Comparison of ENCODE assay signal across 8 cellular contexts in genomic region chr15:45179221-45179985, GRCh38. TPM values are rescaled to one million over a fixed set of nuclear protein-coding genes. Genes with fewer than 3 reads are reported as not detected.
DNase-seq lines count a peak whose midpoint lies in the region; ATAC-seq and TF ChIP-seq lines count a peak whose summit lies in the region.

No MANE protein-coding gene starts in this region.

- H3K9ac ChIP-seq in GM23248, result no peak overlapping the region

- H3K4me2 ChIP-seq in GM23248 (ENCODE audit: unreplicated experiment), result no peak overlapping the region

- H3F3A ChIP-seq in GM23248 (ENCODE audit: insufficient read depth), result no peaks in the 10 kb centered on the region; the same call in 1 of the 2 replicates

- H3K9me2 ChIP-seq in GM23248 (ENCODE audit: insufficient read depth), result no peaks in the 10 kb centered on the region

- DNase-seq in AG04450 (ENCODE audit: low read depth, low spot score), result no peak
- DNase-seq in GM23248, result peak; percentile 38
- no peak for DNase-seq in epithelial cell of prostate (ENCODE audit: low read depth, low spot score)
- DNase-seq in gastrocnemius medialis, result no peak
- DNase-seq in NOMO-1 (lab: John Stamatoyannopoulos, UW; ENCODE audit: unreplicated experiment in 2 of 2), result no peak

- no peak overlapping the region for H3K4me3 ChIP-seq in AG04450 (ENCODE audit: low read depth, low read length)
- no peak overlapping the region for H3K4me3 ChIP-seq in GM23248
- H3K4me3 ChIP-seq in gastrocnemius medialis, result no peak overlapping the region

- no peaks in the 10 kb centered on the region for H3K79me2 ChIP-seq in GM23248 (ENCODE audit: insufficient read depth)

- H3K9me3 ChIP-seq in AG04450 (ENCODE audit: control insufficient read depth, insufficient read depth, low read length) (no peaks in the 10 kb centered on the region), GM23248 (ENCODE audit: low read depth) (no peaks in the 10 kb centered on the region), gastrocnemius medialis (no peaks in the 10 kb centered on the region)

- peak; percentile 38 to 55 for ATAC-seq in activated CD4-positive, CD25-positive, alpha-beta regulatory T cell treated with anti-CD3 and anti-CD28 coated beads, Interleukin-2, amount 50 U/mL, for 24 hours
- ATAC-seq in gastrocnemius medialis (no peak), HG03280 (IDR thresholded peaks at IDR 0.05; ENCODE audit: unreplicated experiment) (no peak), GM18519 (IDR thresholded peaks at IDR 0.05; ENCODE audit: low FRiP score, unreplicated experiment) (no peak)

- POLR2A ChIA-PET in AG04450 (lab: Yijun Ruan, JAX), result no interaction called here

- CTCF ChIA-PET in AG04450 (lab: Charles Lee), result interaction anchor here (0.9 to 6.4 kb wide), 6 partner anchors 12 to 278 kb away, joined by 3 to 27 read pairs (median 5); no protein-coding TSS in a partner anchor

- TF ChIP-seq CTCF in AG04450 (IDR thresholded peaks at IDR 0.05; ENCODE audit: low read depth, low read length) (peak; percentile 39), gastrocnemius medialis (IDR thresholded peaks at IDR 0.05 in 4 of 5, conservative IDR thresholded peaks at IDR 0.05 in 1 of 5) (peak in 3 of 5 experiments; percentile 34 to 37 (median 36))

- no peaks in the 10 kb centered on the region for H3K27me3 ChIP-seq in AG04450 (ENCODE audit: control insufficient read depth, insufficient read depth, low read length)
- H3K27me3 ChIP-seq in GM23248 (replicated peaks; ENCODE audit: insufficient read depth), result no peaks in the 10 kb centered on the region
- H3K27me3 ChIP-seq in gastrocnemius medialis, result no peaks in the 10 kb centered on the region

- H3K36me3 ChIP-seq in GM23248 (ENCODE audit: low read depth) (no peaks in the 10 kb centered on the region), gastrocnemius medialis (no peaks in the 10 kb centered on the region)

- intact Hi-C loops in gastrocnemius medialis (cut with DNase I; ENCODE audit: low total_unique reads), result no loop called here

- TF ChIP-seq POLR2A in gastrocnemius medialis (IDR thresholded peaks at IDR 0.05), result no peak

- H2AFZ ChIP-seq in GM23248, result no peak overlapping the region

- H3K27ac ChIP-seq in AG04450 (ENCODE audit: low read depth, low read length) (no peak overlapping the region), GM23248 (no peak overlapping the region), epithelial cell of prostate (peak overlapping the region; percentile 29), gastrocnemius medialis (no peak overlapping the region)

- no peaks in the 10 kb centered on the region for H3K4me1 ChIP-seq in GM23248 (ENCODE audit: insufficient read depth)
- H3K4me1 ChIP-seq in gastrocnemius medialis, result no peaks in the 10 kb centered on the region

- in situ Hi-C loops in GM23248 (cut with MboI), result loop anchor here (25.0 kb wide), 1 partner anchor 433 kb away; no protein-coding TSS in a partner anchor
- in situ Hi-C loops in gastrocnemius medialis (cut with MboI; ENCODE audit: low sequenced_read_pairs in 4 of 4), result loop anchor here in 2 of 4 donors (25.0 kb wide), 1 partner anchor 458 kb away; the partner anchor contains the start of gene SQOR (in 2 of the 2)

- 80% methylated on average over 13 of the region's 13 CpGs for WGBS in GM23248 (ENCODE audit: low coverage in 1 of 2, low lambda C conversion rate in 2 of 2, missing lambda C conversion rate in 2 of 2), 2 experiments

- H4K20me1 ChIP-seq in GM23248 (ENCODE audit: insufficient read depth), result no peaks in the 10 kb centered on the region

RNA-seq across cellular contexts. Expression of gene SHF, which starts 8.4 kb away (rescaled TPM):
- polyA plus RNA-seq in AG04450 (2011; rRNA removed), result 4.1 and 4.7 TPM in 2 replicates
- 7.0 and 11.5 TPM in 2 replicates for polyA minus RNA-seq in AG04450 (2011; rRNA and poly(A)+ RNA removed)
- 0.25 and 0.32 TPM in 2 replicates for total RNA-seq in GM23248 (2014; rRNA removed; shearing (Covaris generic))
- 0.76 and 0.93 TPM in 2 replicates for polyA plus RNA-seq in GM23248 (2016; fragmentation: Nextera tagmentation; extraction: Ambion mirVana)
- total RNA-seq in gastrocnemius medialis, result 1 to 10 TPM in 3 of 4 donors, under 1 TPM in 1; 0.80 to 3.3 (median 1.7) TPM

RNA-seq across cellular contexts. Expression of gene DUOX1, which starts 49.6 kb away (rescaled TPM):
- polyA plus RNA-seq in AG04450 (2011; rRNA removed) (not detected in 2 replicates), GM23248 (2016; fragmentation: Nextera tagmentation; extraction: Ambion mirVana) (1.5 and 1.8 TPM in 2 replicates)
- not detected in 2 replicates for polyA minus RNA-seq in AG04450 (2011; rRNA and poly(A)+ RNA removed)
- total RNA-seq in GM23248 (2014; rRNA removed; shearing (Covaris generic)), result 0.32 and 0.89 TPM in 2 replicates
- under 1 TPM in 3 of 4 donors, not detected in 1; 0.07 to 0.56 (median 0.13) TPM for total RNA-seq in gastrocnemius medialis

RNA-seq across cellular contexts. Expression of gene DUOXA1, which starts 49.7 kb away (rescaled TPM):
- polyA plus RNA-seq in AG04450 (2011; rRNA removed) (not detected in 2 replicates), GM23248 (2016; fragmentation: Nextera tagmentation; extraction: Ambion mirVana) (0.48 and 0.61 TPM in 2 replicates)
- polyA minus RNA-seq in AG04450 (2011; rRNA and poly(A)+ RNA removed), result not detected in 2 replicates
- total RNA-seq in GM23248 (2014; rRNA removed; shearing (Covaris generic)), result 2.4 TPM in 1 of 2 replicates, not detected in the other
- not detected for total RNA-seq in gastrocnemius medialis

Comparison
In these comparisons a context has a peak if more than half of its experiments do, and no peak if none do; other contexts are left out.
1. ATAC-seq: peak in activated CD4-positive, CD25-positive, alpha-beta regulatory T cell treated with anti-CD3 and anti-CD28 coated beads, Interleukin-2, amount 50 U/mL, for 24 hours (2 of 2); none in gastrocnemius medialis (0 of 2), HG03280 (single experiment) and GM18519 (single experiment).